ENCODE assay signal across 18 cellular contexts in genomic region chrX:71164071-71164470, GRCh38. TPM values are rescaled to one million over a fixed set of nuclear protein-coding genes. Genes with fewer than 3 reads are reported as not detected.
DNase-seq lines count a peak whose midpoint lies in the region; ATAC-seq and TF ChIP-seq lines count a peak whose summit lies in the region.
"Had no signal": no experiment of that assay in that cellular context is flagged by ENCODE, and none has a peak within 500 bp of the region (broad histone marks: within the 10 kb centered on the region; RNA-seq: fewer than 3 reads in every experiment).

No MANE protein-coding gene starts in this region.

- H3K27me3 ChIP-seq in foreskin keratinocyte, result no peaks in the 10 kb centered on the region

- TF ChIP-seq CTCF in foreskin keratinocyte (conservative IDR thresholded peaks at IDR 0.05), result no peak

- H3K27ac ChIP-seq in caudate nucleus (ENCODE audit: low read depth, low read length), result peak overlapping the region; percentile 46
- H3K27ac ChIP-seq in foreskin keratinocyte, result no peak overlapping the region
- peak overlapping the region; percentile 73 for H3K27ac ChIP-seq in substantia nigra (ENCODE audit: low read depth, low read length, poor library complexity, severe bottlenecking)
- H3K27ac ChIP-seq: BLaER1 treated with 17β-estradiol and CSF1 and Interleukin-3, amounts not matched to agents 10 nM and 100 nM; HL-60 had no signal

- DNase-seq in M059J (ENCODE audit: low read depth) (peak; percentile 25), caudate nucleus (lab: John Stamatoyannopoulos, UW) (no peak), foreskin keratinocyte (peak in 1 of 2 donors; percentile 20), substantia nigra (lab: John Stamatoyannopoulos, UW) (no peak), hypothalamus (lab: John Stamatoyannopoulos, UW) (no peak)
- DNase-seq in activated effector memory CD4-positive, alpha-beta T cell treated with Interleukin-2 at 50 U/mL for 16 hours, result no peak
- no peak for DNase-seq in stimulated activated CD4-positive, alpha-beta T cell treated with anti-CD3 and anti-CD28 coated beads, Interleukin-1b, Interleukin-23, amount 100 ng/mL, for 48 hours
- DNase-seq: ACHN; CD4-positive, CD25-positive, alpha-beta regulatory T cell; DMS53; GF-D8; HCEC 1CT; HFFc6 had no signal

- ATAC-seq in foreskin keratinocyte (peak; percentile 35), HG02610 (IDR thresholded peaks at IDR 0.05; ENCODE audit: unreplicated experiment) (no peak)

- H3K4me1 ChIP-seq in foreskin keratinocyte, result no peaks in the 10 kb centered on the region

RNA-seq across cellular contexts. Expression of gene NLGN3, which starts 19.4 kb away (rescaled TPM):
- total RNA-seq in M059J (2014; rRNA removed; shearing (Covaris generic)), result 0.10 and 0.15 TPM in 2 replicates
- total RNA-seq in foreskin keratinocyte, result 0.03 TPM in 1 of 2 replicates, not detected in the other
- 0.01 TPM in 1 of 2 replicates, not detected in the other for polyA plus RNA-seq in foreskin keratinocyte

RNA-seq across cellular contexts. Expression of gene MED12, which starts 45.7 kb away (rescaled TPM):
- 19.6 and 42.5 TPM in 2 replicates for total RNA-seq in M059J (2014; rRNA removed; shearing (Covaris generic))
- 12.8 and 14.9 TPM in 2 replicates for total RNA-seq in foreskin keratinocyte
- polyA plus RNA-seq in foreskin keratinocyte, result 4.6 and 5.1 TPM in 2 replicates

RNA-seq across cellular contexts. Expression of gene IL2RG, which starts 52.7 kb away (rescaled TPM):
- total RNA-seq in M059J (2014; rRNA removed; shearing (Covaris generic)), result 2.8 and 5.3 TPM in 2 replicates
- total RNA-seq in foreskin keratinocyte, result 0.11 and 0.27 TPM in 2 replicates
- polyA plus RNA-seq in foreskin keratinocyte, result 0.16 and 0.17 TPM in 2 replicates
- total RNA-seq: H4 had no signal

RNA-seq across cellular contexts. Expression of gene CXorf65, which starts 57.5 kb away (rescaled TPM):
- total RNA-seq in M059J (2014; rRNA removed; shearing (Covaris generic)), result not detected in 2 replicates
- total RNA-seq in foreskin keratinocyte, result not detected in 2 replicates
- polyA plus RNA-seq in foreskin keratinocyte, result not detected in 2 replicates
- total RNA-seq: A172, H4, HFFc6 had no signal

RNA-seq across cellular contexts. Expression of gene GJB1, which starts 59.0 kb away (rescaled TPM):
- total RNA-seq in M059J (2014; rRNA removed; shearing (Covaris generic)), result not detected in 2 replicates
- total RNA-seq in foreskin keratinocyte, result not detected in 2 replicates
- not detected in 2 replicates for polyA plus RNA-seq in foreskin keratinocyte
- total RNA-seq: A172; CD4-positive, CD25-positive, alpha-beta regulatory T cell; H4; HFFc6 had no signal
- polyA plus RNA-seq: CD4-positive, CD25-positive, alpha-beta regulatory T cell had no signal
